In the genomic region with DNA sequence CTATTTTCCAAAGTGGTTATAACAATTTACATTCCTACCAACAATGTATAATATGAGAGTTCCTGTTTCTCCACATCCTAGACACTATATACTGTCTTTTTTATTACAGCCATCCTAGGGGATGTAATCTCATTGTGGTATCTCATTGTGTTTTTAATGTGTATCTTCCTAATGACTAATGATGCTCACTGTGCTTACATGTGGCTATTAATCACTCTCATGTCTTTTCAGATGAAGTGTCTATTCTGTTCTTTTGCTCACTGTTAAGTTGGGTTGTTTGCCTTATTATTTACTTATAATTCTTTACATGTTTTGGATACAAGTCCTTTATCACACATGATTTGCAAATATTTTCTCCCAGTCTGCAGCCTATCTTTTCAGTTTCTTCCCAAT, we compare ENCODE assay signal across 29 cellular contexts.
DNase-seq lines count a peak whose midpoint lies in the region; ATAC-seq and TF ChIP-seq lines count a peak whose summit lies in the region.
"Had no signal": no experiment of that assay in that cellular context is flagged by ENCODE, and none has a peak within 500 bp of the region (broad histone marks: within the 10 kb centered on the region; RNA-seq: fewer than 3 reads in every experiment).

No MANE protein-coding gene starts in this region.

- no peaks in the 10 kb centered on the region for H3K9me3 ChIP-seq in A673 (ENCODE audit: low read depth, low read length, poor library complexity, severe bottlenecking)
- H3K9me3 ChIP-seq: pancreas had no signal

- H3K27ac ChIP-seq in A673 (ENCODE audit: low read depth, low read length, poor library complexity, severe bottlenecking), result no peak overlapping the region
- H3K27ac ChIP-seq: GM23248, KMS-11, pancreas had no signal

- H3K27me3 ChIP-seq in A673 (replicated peaks; ENCODE audit: insufficient read depth, low read depth, low read length, poor library complexity), result no peaks in the 10 kb centered on the region
- H3K27me3 ChIP-seq: pancreas had no signal

- ATAC-seq in GM18909 (IDR thresholded peaks at IDR 0.05; ENCODE audit: poor library complexity, unreplicated experiment), result peak; percentile 4
- peak; percentile 12 for ATAC-seq in HG02798 (IDR thresholded peaks at IDR 0.05; ENCODE audit: poor library complexity, unreplicated experiment)
- ATAC-seq: left lobe of liver; natural killer cell treated with Interleukin-12 subunit alpha and Interleukin-12 subunit beta and Interleukin-15 and Interleukin-18, amount 100 ng/mL, for 72 hours; pancreas; right cardiac atrium; Right ventricle myocardium inferior had no signal

- intact Hi-C loops in A673 (cut with micrococcal nuclease; ENCODE audit: unreplicated experiment), result no loop called here

- CTCF ChIA-PET in A673 (lab: Charles Lee), result no interaction called here

- no TSS peak for BruUV-seq in A673 (replicated peaks; lab: Mats Ljungman, UMichigan)

- H3K4me3 ChIP-seq in A673 (ENCODE audit: low read depth, low read length, poor library complexity, severe bottlenecking), result no peak overlapping the region
- H3K4me3 ChIP-seq: GM23248, pancreas had no signal

- POLR2A ChIA-PET in A673 (lab: Charles Lee; ENCODE audit: low non-redundant PET), result no interaction called here

- TF ChIP-seq CTCF in A673 (conservative IDR thresholded peaks at IDR 0.05; ENCODE audit: low read depth, low read length), result no peak

- H3K36me3 ChIP-seq in A673 (ENCODE audit: insufficient read depth, low read length, poor library complexity, severe bottlenecking), result no peaks in the 10 kb centered on the region
- H3K36me3 ChIP-seq: pancreas had no signal

- DNase-seq in A673 (ENCODE audit: low spot score) (peak; percentile 17), RKO (ENCODE audit: low spot score) (peak; percentile 66), DMS 273 (lab: John Stamatoyannopoulos, UW; ENCODE audit: unreplicated experiment) (no peak), NCI-H1694 treated with DMSO at 0.1 percent for 48 hours (lab: John Stamatoyannopoulos, UW) (no peak), DMS153 (lab: John Stamatoyannopoulos, UW) (no peak), epidermal melanocyte (ENCODE audit: insufficient read length, low spot score) (no peak)
- DNase-seq: 8988T; activated naive CD4-positive, alpha-beta T cell; activated T-cell treated with anti-CD3 and anti-CD28 coated beads, Interleukin-2, amount 50 U/mL, for 1 hour; cortex of kidney; DMS79 treated with DMSO at 0.1 percent for 48 hours; endodermal cell; GM23248; head of caudate nucleus; midbrain; NCI-H1930; NCI-H2227 treated with DMSO at 0.1 percent for 48 hours; NCI-H774; pancreas; right cardiac atrium; stimulated activated CD4-positive, alpha-beta T cell treated with anti-CD3 and anti-CD28 coated beads, Interleukin-12 subunit alpha, Interleukin-12 subunit beta, amount 100 ng/mL, for 4 hours; stimulated activated CD4-positive, alpha-beta T cell treated with anti-CD3 and anti-CD28 coated beads, Interleukin-4, amount 100 ng/mL, for 4 hours; T1000 had no signal

- no peaks in the 10 kb centered on the region for H3K4me1 ChIP-seq in A673 (ENCODE audit: insufficient read depth, low read length, poor library complexity, severe bottlenecking)
- H3K4me1 ChIP-seq: pancreas had no signal

Comparison
In these comparisons a context has a peak if more than half of its experiments do, and no peak if none do; other contexts are left out.
1. DNase-seq: peak in A673 (single experiment) and RKO (single experiment); none in DMS 273 (single experiment), NCI-H1694 treated with DMSO at 0.1 percent for 48 hours (single experiment), DMS153 (single experiment) and epidermal melanocyte (single experiment).